1 cellular context compared by ENCODE assay signal in the genomic region with DNA sequence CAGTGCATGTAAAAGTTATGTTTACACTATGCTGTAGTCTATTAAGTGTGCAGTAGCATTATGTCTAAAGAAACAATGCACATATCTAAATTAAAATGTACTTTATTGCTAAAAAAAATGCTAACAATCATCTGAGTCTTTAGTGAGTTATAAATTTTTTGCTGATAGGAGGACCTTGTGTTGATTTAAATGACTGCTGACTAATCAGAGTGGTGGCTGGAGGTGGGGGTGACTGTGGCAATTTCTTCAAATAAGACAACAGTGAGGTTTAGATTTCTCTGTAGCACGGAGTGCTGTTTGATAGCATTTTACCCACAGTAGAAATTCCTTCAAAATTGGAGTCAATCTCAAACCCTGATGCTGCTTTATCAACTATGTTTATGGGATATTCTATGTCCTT.
TF ChIP-seq lines count a peak whose summit lies in the region.

No MANE protein-coding gene starts in this region.

TF ChIP-seq in GM23338, 12 proteins besides CTCF, POLR2A, EP300 and RAD21 (continued from another document):
- TF ChIP-seq EZH2phosphoT487 (IDR thresholded peaks at IDR 0.05; ENCODE audit: unreplicated experiment) (no peak), STAT1 (IDR thresholded peaks at IDR 0.05; ENCODE audit: unreplicated experiment) (no peak), ZNF331 (CRISPR knock-in tag; IDR thresholded peaks at IDR 0.05; ENCODE audit: low read depth) (no peak)
- TF ChIP-seq, protein P1, sequence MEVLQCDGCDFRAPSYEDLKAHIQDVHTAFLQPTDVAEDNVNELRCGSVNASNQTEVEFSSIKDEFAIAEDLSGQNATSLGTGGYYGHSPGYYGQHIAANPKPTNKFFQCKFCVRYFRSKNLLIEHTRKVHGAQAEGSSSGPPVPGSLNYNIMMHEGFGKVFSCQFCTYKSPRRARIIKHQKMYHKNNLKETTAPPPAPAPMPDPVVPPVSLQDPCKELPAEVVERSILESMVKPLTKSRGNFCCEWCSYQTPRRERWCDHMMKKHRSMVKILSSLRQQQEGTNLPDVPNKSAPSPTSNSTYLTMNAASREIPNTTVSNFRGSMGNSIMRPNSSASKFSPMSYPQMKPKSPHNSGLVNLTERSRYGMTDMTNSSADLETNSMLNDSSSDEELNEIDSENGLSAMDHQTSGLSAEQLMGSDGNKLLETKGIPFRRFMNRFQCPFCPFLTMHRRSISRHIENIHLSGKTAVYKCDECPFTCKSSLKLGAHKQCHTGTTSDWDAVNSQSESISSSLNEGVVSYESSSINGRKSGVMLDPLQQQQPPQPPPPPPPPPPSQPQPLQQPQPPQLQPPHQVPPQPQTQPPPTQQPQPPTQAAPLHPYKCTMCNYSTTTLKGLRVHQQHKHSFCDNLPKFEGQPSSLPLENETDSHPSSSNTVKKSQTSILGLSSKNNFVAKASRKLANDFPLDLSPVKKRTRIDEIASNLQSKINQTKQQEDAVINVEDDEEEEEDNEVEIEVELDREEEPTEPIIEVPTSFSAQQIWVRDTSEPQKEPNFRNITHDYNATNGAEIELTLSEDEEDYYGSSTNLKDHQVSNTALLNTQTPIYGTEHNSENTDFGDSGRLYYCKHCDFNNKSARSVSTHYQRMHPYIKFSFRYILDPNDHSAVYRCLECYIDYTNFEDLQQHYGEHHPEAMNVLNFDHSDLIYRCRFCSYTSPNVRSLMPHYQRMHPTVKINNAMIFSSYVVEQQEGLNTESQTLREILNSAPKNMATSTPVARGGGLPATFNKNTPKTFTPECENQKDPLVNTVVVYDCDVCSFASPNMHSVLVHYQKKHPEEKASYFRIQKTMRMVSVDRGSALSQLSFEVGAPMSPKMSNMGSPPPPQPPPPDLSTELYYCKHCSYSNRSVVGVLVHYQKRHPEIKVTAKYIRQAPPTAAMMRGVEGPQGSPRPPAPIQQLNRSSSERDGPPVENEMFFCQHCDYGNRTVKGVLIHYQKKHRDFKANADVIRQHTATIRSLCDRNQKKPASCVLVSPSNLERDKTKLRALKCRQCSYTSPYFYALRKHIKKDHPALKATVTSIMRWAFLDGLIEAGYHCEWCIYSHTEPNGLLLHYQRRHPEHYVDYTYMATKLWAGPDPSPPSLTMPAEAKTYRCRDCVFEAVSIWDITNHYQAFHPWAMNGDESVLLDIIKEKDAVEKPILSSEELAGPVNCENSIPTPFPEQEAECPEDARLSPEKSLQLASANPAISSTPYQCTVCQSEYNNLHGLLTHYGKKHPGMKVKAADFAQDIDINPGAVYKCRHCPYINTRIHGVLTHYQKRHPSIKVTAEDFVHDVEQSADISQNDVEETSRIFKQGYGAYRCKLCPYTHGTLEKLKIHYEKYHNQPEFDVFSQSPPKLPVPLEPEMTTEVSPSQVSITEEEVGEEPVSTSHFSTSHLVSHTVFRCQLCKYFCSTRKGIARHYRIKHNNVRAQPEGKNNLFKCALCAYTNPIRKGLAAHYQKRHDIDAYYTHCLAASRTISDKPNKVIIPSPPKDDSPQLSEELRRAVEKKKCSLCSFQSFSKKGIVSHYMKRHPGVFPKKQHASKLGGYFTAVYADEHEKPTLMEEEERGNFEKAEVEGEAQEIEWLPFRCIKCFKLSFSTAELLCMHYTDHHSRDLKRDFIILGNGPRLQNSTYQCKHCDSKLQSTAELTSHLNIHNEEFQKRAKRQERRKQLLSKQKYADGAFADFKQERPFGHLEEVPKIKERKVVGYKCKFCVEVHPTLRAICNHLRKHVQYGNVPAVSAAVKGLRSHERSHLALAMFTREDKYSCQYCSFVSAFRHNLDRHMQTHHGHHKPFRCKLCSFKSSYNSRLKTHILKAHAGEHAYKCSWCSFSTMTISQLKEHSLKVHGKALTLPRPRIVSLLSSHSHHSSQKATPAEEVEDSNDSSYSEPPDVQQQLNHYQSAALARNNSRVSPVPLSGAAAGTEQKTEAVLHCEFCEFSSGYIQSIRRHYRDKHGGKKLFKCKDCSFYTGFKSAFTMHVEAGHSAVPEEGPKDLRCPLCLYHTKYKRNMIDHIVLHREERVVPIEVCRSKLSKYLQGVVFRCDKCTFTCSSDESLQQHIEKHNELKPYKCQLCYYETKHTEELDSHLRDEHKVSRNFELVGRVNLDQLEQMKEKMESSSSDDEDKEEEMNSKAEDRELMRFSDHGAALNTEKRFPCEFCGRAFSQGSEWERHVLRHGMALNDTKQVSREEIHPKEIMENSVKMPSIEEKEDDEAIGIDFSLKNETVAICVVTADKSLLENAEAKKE (CRISPR knock-in tag; IDR thresholded peaks at IDR 0.05): no peak
